Comparison of ENCODE assay signal across 23 cellular contexts in the genomic region with DNA sequence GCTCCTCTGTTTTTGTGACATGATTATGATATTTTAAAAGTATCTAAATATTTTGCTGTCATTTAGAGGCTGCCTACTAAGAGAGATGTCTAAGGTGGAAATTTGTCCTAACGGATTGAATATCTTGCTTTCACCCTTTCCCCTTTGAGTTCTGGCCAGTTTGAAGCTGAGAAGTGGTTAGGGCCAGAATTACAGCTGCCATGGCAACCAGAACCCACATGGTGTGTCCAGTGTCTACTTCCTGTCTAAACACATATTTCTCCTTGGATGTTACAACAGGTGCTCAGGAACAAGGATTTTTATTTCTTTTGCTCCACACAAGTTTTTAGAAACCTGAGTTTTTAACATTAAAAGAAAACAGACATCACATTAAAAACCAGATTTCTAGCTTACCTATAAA.
"Had no signal": no experiment of that assay in that cellular context is flagged by ENCODE, and none has a peak within 500 bp of the region (broad histone marks: within the 10 kb centered on the region; RNA-seq: fewer than 3 reads in every experiment).

No MANE protein-coding gene starts in this region.

- H3K36me3 ChIP-seq: esophagus muscularis mucosa, gastrocnemius medialis, heart right ventricle, left lung, lower lobe of right lung, neural progenitor cell, pancreas, suprapubic skin, tibial artery, upper lobe of left lung, uterus had no signal

- H3K9me3 ChIP-seq: gastrocnemius medialis, left lung, lower lobe of right lung, pancreas, suprapubic skin, upper lobe of left lung, uterus had no signal

- H3K36me3 Mint-ChIP-seq: memory B cell; mesothelial cell of epicardium; natural killer cell treated with Interleukin-12 subunit alpha and Interleukin-12 subunit beta and Interleukin-15 and Interleukin-18, amount 100 ng/mL, for 72 hours; neural progenitor cell had no signal

- H3K4me1 Mint-ChIP-seq: memory B cell, mesothelial cell of epicardium had no signal

- DNase-seq: effector memory CD8-positive, alpha-beta T cell; gastrocnemius medialis; heart right ventricle; hypothalamus; left lung; lower lobe of right lung; nucleus accumbens; pancreas; right cardiac atrium; small intestine; stimulated activated CD4-positive, alpha-beta T cell treated with anti-CD3 and anti-CD28 coated beads, Interleukin-12 subunit alpha, Interleukin-12 subunit beta, amount 100 ng/mL, for 4 hours; stimulated activated naive CD4-positive, alpha-beta T cell; tibial artery; upper lobe of left lung; uterus had no signal

- H3K9me3 Mint-ChIP-seq: effector memory CD8-positive, alpha-beta T cell; natural killer cell treated with Interleukin-12 subunit alpha and Interleukin-12 subunit beta and Interleukin-15 and Interleukin-18, amount 100 ng/mL, for 72 hours had no signal

- H3K27me3 Mint-ChIP-seq: effector memory CD8-positive, alpha-beta T cell had no signal

- ATAC-seq: gastrocnemius medialis, heart right ventricle, left lung, lower lobe of right lung, pancreas, right cardiac atrium had no signal

- H3K4me3 Mint-ChIP-seq: effector memory CD8-positive, alpha-beta T cell; memory B cell; mesothelial cell of epicardium; natural killer cell treated with Interleukin-12 subunit alpha and Interleukin-12 subunit beta and Interleukin-15 and Interleukin-18, amount 100 ng/mL, for 72 hours; neural progenitor cell had no signal

- H3K27ac ChIP-seq: epithelial cell of prostate, heart right ventricle, left lung, lower lobe of right lung, neural progenitor cell, pancreas, suprapubic skin, tibial artery, upper lobe of left lung had no signal

- H3K4me1 ChIP-seq: gastrocnemius medialis, left lung, neural progenitor cell, pancreas, suprapubic skin, tibial artery, uterus had no signal

- H3K4me3 ChIP-seq: esophagus muscularis mucosa, gastrocnemius medialis, heart right ventricle, left lung, lower lobe of right lung, neural progenitor cell, pancreas, suprapubic skin, tibial artery, upper lobe of left lung, uterus had no signal

- H3K27ac Mint-ChIP-seq: effector memory CD8-positive, alpha-beta T cell; memory B cell; mesothelial cell of epicardium; natural killer cell treated with Interleukin-12 subunit alpha and Interleukin-12 subunit beta and Interleukin-15 and Interleukin-18, amount 100 ng/mL, for 72 hours; neural progenitor cell; progenitor cell of endocrine pancreas had no signal

- H3K27me3 ChIP-seq: esophagus muscularis mucosa, gastrocnemius medialis, heart right ventricle, left lung, pancreas, suprapubic skin, tibial artery, upper lobe of left lung, uterus had no signal
